In the genomic region with DNA sequence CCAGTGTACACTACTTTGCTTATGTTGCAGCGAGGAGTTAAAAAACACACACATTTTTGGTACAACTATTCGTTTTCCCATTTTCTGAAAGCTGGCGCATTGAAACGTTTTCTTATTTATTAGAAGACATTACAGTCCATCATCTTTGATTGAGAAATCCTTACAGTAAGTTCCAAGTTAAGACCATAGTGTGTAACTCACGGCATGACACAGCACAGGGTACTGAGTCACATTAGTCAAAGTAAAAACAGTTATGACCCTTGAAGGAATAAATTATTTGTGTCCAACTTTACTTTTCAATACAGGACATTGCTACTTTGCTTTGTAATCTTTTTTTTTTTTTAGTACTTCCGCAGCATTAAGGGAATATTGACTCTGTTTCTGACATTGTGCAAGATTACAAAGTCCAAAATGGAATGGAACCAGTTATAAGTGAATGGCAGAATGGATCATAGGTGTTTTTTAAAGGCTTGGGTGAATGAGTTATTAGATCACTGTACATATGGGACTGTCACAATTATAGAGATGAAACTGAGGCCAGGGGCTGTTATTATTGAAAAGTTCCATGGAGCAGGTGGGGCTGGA, we compare ENCODE assay signal across 14 cellular contexts. TPM values are rescaled to one million over a fixed set of nuclear protein-coding genes. Genes with fewer than 3 reads are reported as not detected.
DNase-seq lines count a peak whose midpoint lies in the region; ATAC-seq, FAIRE-seq and TF ChIP-seq lines count a peak whose summit lies in the region.
"Had no signal": no experiment of that assay in that cellular context is flagged by ENCODE, and none has a peak within 500 bp of the region (broad histone marks: within the 10 kb centered on the region; RNA-seq: fewer than 3 reads in every experiment).

No MANE protein-coding gene starts in this region.

- peaks cover 4% of the 10 kb centered on the region; the same call in 2 of the 3 replicates for H3K4me1 Mint-ChIP-seq in GM23338
- H3K4me1 Mint-ChIP-seq: CD8-positive, alpha-beta memory T cell had no signal

- H3K27ac Mint-ChIP-seq in GM23338 = peak overlapping the region; percentile 49; the same call in 1 of the 2 replicates

- H3K27me3 ChIP-seq in ACC112 (ENCODE audit: insufficient read depth, low read length) = no peaks in the 10 kb centered on the region
- no peaks in the 10 kb centered on the region for H3K27me3 ChIP-seq in GM23338 (ENCODE audit: insufficient read depth)
- no peaks in the 10 kb centered on the region for H3K27me3 ChIP-seq in foreskin keratinocyte
- H3K27me3 ChIP-seq in pancreas = no peaks in the 10 kb centered on the region
- H3K27me3 ChIP-seq in ovary = no peaks in the 10 kb centered on the region
- H3K27me3 ChIP-seq: BLaER1, MG63 had no signal

- peaks cover 49% of the 10 kb centered on the region for H3K4me1 ChIP-seq in ACC112 (ENCODE audit: control insufficient read depth, insufficient read depth, low read length, unreplicated experiment)
- peaks cover 10% of the 10 kb centered on the region; the same call in 1 of the 2 replicates for H3K4me1 ChIP-seq in GM23338 (ENCODE audit: insufficient read depth)
- peaks cover 72% of the 10 kb centered on the region for H3K4me1 ChIP-seq in foreskin keratinocyte
- H3K4me1 ChIP-seq in pancreas = peaks cover 11 to 40% (median 27%) of the 10 kb centered on the region in 3 donors
- peaks cover 7% of the 10 kb centered on the region for H3K4me1 ChIP-seq in ovary (ENCODE audit: insufficient read depth)
- H3K4me1 ChIP-seq: BLaER1 had no signal

- TF ChIP-seq POLR2A in ovary (IDR thresholded peaks at IDR 0.05) = no peak

- no peak for DNase-seq in GM23338 (ENCODE audit: low spot score)
- no peak for DNase-seq in foreskin keratinocyte
- no peak for DNase-seq in pancreas
- no peak for DNase-seq in ovary
- no peak for DNase-seq in globus pallidus (ENCODE audit: low spot score)
- no peak for DNase-seq in activated CD4-positive, alpha-beta T cell treated with anti-CD3 and anti-CD28 coated beads, Interleukin-2, amount 50 U/mL, for 1 hour
- DNase-seq: CD8-positive, alpha-beta memory T cell; KBM-7; MG63; NCI-H1092 treated with DMSO at 0.1 percent for 48 hours; NCI-H1694 treated with DMSO at 0.1 percent for 48 hours had no signal

- TF ChIP-seq CTCF in GM23338 (conservative IDR thresholded peaks at IDR 0.05; ENCODE audit: low read depth in 2 of 2) (no peak), foreskin keratinocyte (conservative IDR thresholded peaks at IDR 0.05) (no peak), pancreas (IDR thresholded peaks at IDR 0.05) (no peak), ovary (IDR thresholded peaks at IDR 0.05) (no peak)

- intact Hi-C loops in pancreas (cut with DNase I) = no loop called here
- intact Hi-C loops in ovary (cut with DNase I) = loop anchor here in 2 of 4 donors (10.0 kb wide), 2 partner anchors 47 to 133 kb away; no protein-coding TSS in a partner anchor

- H3K4me2 ChIP-seq in GM23338 = no peak overlapping the region
- H3K4me2 ChIP-seq: BLaER1 had no signal

- H3K27ac ChIP-seq in ACC112 (ENCODE audit: low read depth, low read length) (peak overlapping the region; percentile 77), GM23338 (ENCODE audit: low read depth) (no peak overlapping the region), foreskin keratinocyte (peak overlapping the region; percentile 84), pancreas (peak overlapping the region in 1 of 4 donors; percentile 33), ovary (no peak overlapping the region)
- H3K27ac ChIP-seq: BLaER1, HL-60 had no signal

- H3K79me2 ChIP-seq in ACC112 (ENCODE audit: control insufficient read depth, insufficient read depth, low read length, unreplicated experiment) = peaks cover 21% of the 10 kb centered on the region
- H3K79me2 ChIP-seq in GM23338 (replicated peaks; ENCODE audit: insufficient read depth) = peaks cover 67% of the 10 kb centered on the region

- H3K36me3 Mint-ChIP-seq in GM23338 (ENCODE audit: low read depth) = no peaks in the 10 kb centered on the region
- H3K36me3 Mint-ChIP-seq: CD8-positive, alpha-beta memory T cell had no signal

- ATAC-seq in GM23338 (no peak), foreskin keratinocyte (no peak), pancreas (peak; percentile 69 to 78 (median 72))

- H3K9me3 Mint-ChIP-seq in GM23338 = no peaks in the 10 kb centered on the region
- H3K9me3 Mint-ChIP-seq: CD8-positive, alpha-beta memory T cell had no signal

- H2AFZ ChIP-seq in ACC112 (ENCODE audit: low read length, unreplicated experiment) (no peak overlapping the region), GM23338 (no peak overlapping the region)

- FAIRE-seq in pancreas (lab: Jason Lieb, UNC) = no peak

- peaks cover 3% of the 10 kb centered on the region for H3K27me3 Mint-ChIP-seq in GM23338 (ENCODE audit: insufficient read depth, low read depth, poor library complexity)

- no peaks in the 10 kb centered on the region for H3K9me3 ChIP-seq in pancreas
- H3K9me3 ChIP-seq in ovary = no peaks in the 10 kb centered on the region
- H3K9me3 ChIP-seq: BLaER1, MG63 had no signal

- no peaks in the 10 kb centered on the region for H3K9me2 ChIP-seq in GM23338 (ENCODE audit: insufficient read depth)

- H3K4me3 ChIP-seq in ACC112 (ENCODE audit: low read depth, low read length) (peak overlapping the region; percentile 27; the same call in 1 of the 2 replicates), GM23338 (no peak overlapping the region), pancreas (no peak overlapping the region), ovary (no peak overlapping the region)
- H3K4me3 ChIP-seq: BLaER1, MG63 had no signal

- peaks cover 7% of the 10 kb centered on the region for H4K20me1 ChIP-seq in GM23338 (replicated peaks; ENCODE audit: insufficient read depth)
- H4K20me1 ChIP-seq: BLaER1 had no signal

- H3K36me3 ChIP-seq in ACC112 (ENCODE audit: insufficient read depth, low read length) = no peaks in the 10 kb centered on the region
- no peaks in the 10 kb centered on the region for H3K36me3 ChIP-seq in GM23338 (ENCODE audit: insufficient read depth)
- no peaks in the 10 kb centered on the region for H3K36me3 ChIP-seq in pancreas
- no peaks in the 10 kb centered on the region for H3K36me3 ChIP-seq in ovary
- H3K36me3 ChIP-seq: BLaER1, MG63 had no signal

- WGBS in pancreas, 2 donors = 49 to 53% methylated on average over 6 of the region's 6 CpGs
- 81 to 88% (median 87%) methylated on average over 6 of the region's 6 CpGs for WGBS in ovary, 3 donors

- no peak for TF ChIP-seq EP300 in ovary (IDR thresholded peaks at IDR 0.05)

- no peaks in the 10 kb centered on the region for H3F3A ChIP-seq in GM23338 (replicated peaks; ENCODE audit: low read depth)

- H3K4me3 Mint-ChIP-seq in GM23338 = no peak overlapping the region
- H3K4me3 Mint-ChIP-seq: CD8-positive, alpha-beta memory T cell had no signal

TF ChIP-seq in GM23338, 12 proteins besides CTCF, POLR2A, EP300 and RAD21 (continues in another document):
- TF ChIP-seq NANOG (IDR thresholded peaks at IDR 0.05; ENCODE audit: borderline replicate concordance) = no peak
- TF ChIP-seq EZH2 (IDR thresholded peaks at IDR 0.05; ENCODE audit: low read depth, unreplicated experiment) = no peak
- no peak for TF ChIP-seq POLR2AphosphoS5 (IDR thresholded peaks at IDR 0.05; ENCODE audit: low read depth)
- no peak for TF ChIP-seq STAT1 (IDR thresholded peaks at IDR 0.05; ENCODE audit: unreplicated experiment)
- TF ChIP-seq, protein P1, sequence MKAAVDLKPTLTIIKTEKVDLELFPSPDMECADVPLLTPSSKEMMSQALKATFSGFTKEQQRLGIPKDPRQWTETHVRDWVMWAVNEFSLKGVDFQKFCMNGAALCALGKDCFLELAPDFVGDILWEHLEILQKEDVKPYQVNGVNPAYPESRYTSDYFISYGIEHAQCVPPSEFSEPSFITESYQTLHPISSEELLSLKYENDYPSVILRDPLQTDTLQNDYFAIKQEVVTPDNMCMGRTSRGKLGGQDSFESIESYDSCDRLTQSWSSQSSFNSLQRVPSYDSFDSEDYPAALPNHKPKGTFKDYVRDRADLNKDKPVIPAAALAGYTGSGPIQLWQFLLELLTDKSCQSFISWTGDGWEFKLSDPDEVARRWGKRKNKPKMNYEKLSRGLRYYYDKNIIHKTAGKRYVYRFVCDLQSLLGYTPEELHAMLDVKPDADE (IDR thresholded peaks at IDR 0.05) = no peak
- TF ChIP-seq ZNF331 (CRISPR knock-in tag; IDR thresholded peaks at IDR 0.05; ENCODE audit: low read depth) = no peak

RNA-seq across cellular contexts. Expression of gene PTGFRN, which starts 11.7 kb away (rescaled TPM):
- 21.8 and 32.7 TPM in 2 replicates for total RNA-seq in GM23338 (2014; rRNA removed; shearing (Covaris generic))
- 17.4 and 30.0 TPM in 2 replicates for polyA plus RNA-seq in GM23338 (2016; fragmentation: Nextera tagmentation; extraction: Ambion mirVana)
- total RNA-seq in foreskin keratinocyte = 171 and 183 TPM in 2 replicates
- polyA plus RNA-seq in foreskin keratinocyte = 147 and 151 TPM in 2 replicates
- 10 to 100 TPM; 20.4 to 62.0 (median 25.6) TPM for total RNA-seq in pancreas
- polyA plus RNA-seq in pancreas = 10 to 100 TPM in 1 of 2 donors, 1 to 10 TPM in 1; 9.9 to 14.7 TPM
- 10 to 100 TPM; 26.0 to 87.6 (median 65.8) TPM for total RNA-seq in ovary
- polyA plus RNA-seq in ovary = 100 to 1,000 TPM in 1 of 2 donors, 10 to 100 TPM in 1; 22.9 to 106 TPM

Comparison
In these comparisons a context has a peak if more than half of its experiments do, and no peak if none do; other contexts are left out.
1. H3K27ac ChIP-seq: peak in ACC112 (single experiment) and foreskin keratinocyte (single experiment); none in GM23338 (single experiment) and ovary (0 of 2).
2. ATAC-seq: peak in pancreas (4 of 4); none in GM23338 (single experiment) and foreskin keratinocyte (single experiment).